Comparison of ENCODE assay signal across 19 cellular contexts in the genomic region with DNA sequence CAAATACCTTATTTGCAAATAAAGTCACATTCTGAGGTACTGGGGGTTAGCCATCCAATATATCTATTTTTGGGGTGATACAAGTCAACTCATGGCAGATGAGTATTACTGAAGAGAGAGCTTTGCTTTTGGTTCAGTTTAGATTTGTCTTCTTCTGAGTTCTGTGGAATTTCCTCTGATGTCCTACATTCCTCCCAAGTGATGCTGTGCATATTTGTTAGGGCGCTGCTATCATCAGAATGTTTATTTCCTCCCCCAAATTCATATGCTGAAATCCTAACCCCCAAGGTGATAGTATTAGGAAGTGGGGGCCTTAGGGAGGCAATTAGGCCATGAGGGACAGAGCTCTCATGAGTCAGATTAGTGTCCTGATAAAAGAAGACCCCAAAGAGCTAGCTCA.
"Had no signal": no experiment of that assay in that cellular context is flagged by ENCODE, and none has a peak within 500 bp of the region (broad histone marks: within the 10 kb centered on the region; RNA-seq: fewer than 3 reads in every experiment).

No MANE protein-coding gene starts in this region.

- H3K36me3 Mint-ChIP-seq: activated naive CD4-positive, alpha-beta T cell treated with anti-CD3 and anti-CD28 coated beads, Interleukin-2, amount 50 U/mL, for 72 hours; memory B cell; naive B cell; stimulated activated naive B cell treated with anti-CD40 and anti-IgM and Interleukin-4, amounts not matched to agents 10 μg/mL and 1 μg/mL and 100 μg/mL, for 72 hours had no signal

- H3K36me3 ChIP-seq: esophagus squamous epithelium, gastroesophageal sphincter, spleen, tibial artery had no signal

- H3K27ac Mint-ChIP-seq: activated naive CD4-positive, alpha-beta T cell treated with anti-CD3 and anti-CD28 coated beads, Interleukin-2, amount 50 U/mL, for 72 hours; effector memory CD8-positive, alpha-beta T cell; memory B cell; naive B cell; stimulated activated naive B cell treated with anti-CD40 and anti-IgM and Interleukin-4, amounts not matched to agents 10 μg/mL and 1 μg/mL and 100 μg/mL, for 72 hours had no signal

- H3K27me3 Mint-ChIP-seq: effector memory CD8-positive, alpha-beta T cell; memory B cell had no signal

- H3K4me3 ChIP-seq: body of pancreas, esophagus squamous epithelium, gastroesophageal sphincter, mucosa of descending colon, psoas muscle, spleen, tibial artery had no signal

- DNase-seq: activated CD4-positive, alpha-beta T cell treated with anti-CD3 and anti-CD28 coated beads, Interleukin-2, amount 50 U/mL, for 4 hours; activated gamma-delta T cell; amygdala; body of pancreas; effector memory CD8-positive, alpha-beta T cell; esophagus squamous epithelium; mucosa of descending colon; naive B cell; psoas muscle; right cardiac atrium; spleen; stimulated activated naive B cell treated with anti-CD40 and anti-IgM and Interleukin-4, amounts not matched to agents 10 μg/mL and 1 μg/mL and 100 μg/mL, for 72 hours; SW 1271; T-helper 2 cell; tibial artery had no signal

- H3K4me1 Mint-ChIP-seq: memory B cell; naive B cell; stimulated activated naive B cell treated with anti-CD40 and anti-IgM and Interleukin-4, amounts not matched to agents 10 μg/mL and 1 μg/mL and 100 μg/mL, for 72 hours had no signal

- H3K4me3 Mint-ChIP-seq: effector memory CD8-positive, alpha-beta T cell; memory B cell; naive B cell; neural crest cell; stimulated activated naive B cell treated with anti-CD40 and anti-IgM and Interleukin-4, amounts not matched to agents 10 μg/mL and 1 μg/mL and 100 μg/mL, for 72 hours had no signal

- H3K27me3 ChIP-seq: body of pancreas, esophagus squamous epithelium, gastroesophageal sphincter, spleen, tibial artery had no signal

- H3K4me1 ChIP-seq: body of pancreas, esophagus squamous epithelium, psoas muscle, tibial artery had no signal

- H3K9me3 Mint-ChIP-seq: stimulated activated naive B cell treated with anti-CD40 and anti-IgM and Interleukin-4, amounts not matched to agents 10 μg/mL and 1 μg/mL and 100 μg/mL, for 72 hours had no signal

- H3K27ac ChIP-seq: body of pancreas, esophagus squamous epithelium, psoas muscle, tibial artery had no signal

- H3K9me3 ChIP-seq: body of pancreas, esophagus squamous epithelium, gastroesophageal sphincter, mucosa of descending colon, psoas muscle, spleen, tibial artery had no signal
